In the genomic region with DNA sequence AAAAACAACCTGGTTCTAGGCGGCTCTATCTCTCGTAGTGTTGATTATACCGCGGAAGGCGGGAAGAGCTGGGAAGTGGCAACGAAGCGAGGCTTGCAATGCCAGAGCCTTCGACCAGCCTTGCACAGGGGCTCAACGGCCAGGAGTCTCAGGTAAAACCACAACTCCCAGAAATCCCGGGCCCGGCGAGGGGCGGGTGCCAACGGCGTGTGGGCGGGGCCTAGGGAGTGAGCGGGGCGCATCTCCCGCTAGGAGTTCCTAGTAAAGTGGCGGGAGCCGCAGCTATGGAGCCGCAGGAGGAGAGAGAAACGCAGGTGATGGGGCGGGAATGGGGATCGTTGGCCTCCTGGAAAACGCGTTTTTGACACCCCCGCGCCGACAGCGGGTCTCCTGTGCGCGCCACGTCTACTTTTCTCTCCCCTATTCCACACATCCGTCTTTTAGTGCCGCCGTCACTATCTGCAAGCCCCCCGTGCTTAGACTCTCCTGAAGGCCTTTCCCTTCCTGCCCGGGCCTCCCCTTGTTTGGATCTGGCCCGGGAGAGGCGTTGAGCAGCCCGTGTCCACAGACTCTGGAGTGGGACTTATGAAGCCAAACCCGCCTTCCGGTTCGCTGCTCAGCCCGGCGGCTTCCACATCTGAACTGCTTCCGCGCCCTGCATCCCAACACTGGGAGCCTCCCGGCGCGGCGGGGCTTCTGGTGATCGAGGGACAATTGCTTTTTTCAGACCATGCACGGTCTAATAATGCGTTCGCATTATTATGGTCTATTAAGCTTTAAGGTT, we compare ENCODE assay signal across 8 cellular contexts. TPM values are rescaled to one million over a fixed set of nuclear protein-coding genes. Genes with fewer than 3 reads are reported as not detected.
DNase-seq lines count a peak whose midpoint lies in the region; ATAC-seq and TF ChIP-seq lines count a peak whose summit lies in the region.

A gene with protein sequence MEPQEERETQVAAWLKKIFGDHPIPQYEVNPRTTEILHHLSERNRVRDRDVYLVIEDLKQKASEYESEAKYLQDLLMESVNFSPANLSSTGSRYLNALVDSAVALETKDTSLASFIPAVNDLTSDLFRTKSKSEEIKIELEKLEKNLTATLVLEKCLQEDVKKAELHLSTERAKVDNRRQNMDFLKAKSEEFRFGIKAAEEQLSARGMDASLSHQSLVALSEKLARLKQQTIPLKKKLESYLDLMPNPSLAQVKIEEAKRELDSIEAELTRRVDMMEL (plus strand): TSS at position 258 of the 784 bp plus-strand sequence. CDS start 27 bp downstream, at position 285.

- H3K9me3 Mint-ChIP-seq in activated T-helper 1 cell treated with anti-CD3 and anti-CD28 coated beads, Interleukin-12 subunit alpha, Interleukin-12 subunit beta, Interleukin-2, Interleukin-4 antibody, amounts not matched to agents 30 ng/mL and 10 ng/mL and 1 ng/mL, durations not matched to agents 14 hours and 24 hours and 36 hours, result no peaks in the 10 kb centered on the region

- no peaks in the 10 kb centered on the region for H3K9me2 ChIP-seq in Karpas-422 (replicated peaks; ENCODE audit: insufficient read depth, low read length)

- H3K36me3 ChIP-seq in Karpas-422 (ENCODE audit: insufficient read depth, low read length) (peaks cover 14% of the 10 kb centered on the region), esophagus squamous epithelium (peaks cover 0 to 30% (median 4%) of the 10 kb centered on the region in 3 donors)

- peak; percentile 96 for ATAC-seq in GM21737 (IDR thresholded peaks at IDR 0.05; ENCODE audit: unreplicated experiment)

- peaks cover 16% of the 10 kb centered on the region for H3K36me3 Mint-ChIP-seq in activated T-helper 1 cell treated with anti-CD3 and anti-CD28 coated beads, Interleukin-12 subunit alpha, Interleukin-12 subunit beta, Interleukin-2, Interleukin-4 antibody, amounts not matched to agents 30 ng/mL and 10 ng/mL and 1 ng/mL, durations not matched to agents 14 hours and 24 hours and 36 hours (ENCODE audit: low read depth)

- peaks cover 2% of the 10 kb centered on the region for H3K27me3 Mint-ChIP-seq in activated T-helper 1 cell treated with anti-CD3 and anti-CD28 coated beads, Interleukin-12 subunit alpha, Interleukin-12 subunit beta, Interleukin-2, Interleukin-4 antibody, amounts not matched to agents 30 ng/mL and 10 ng/mL and 1 ng/mL, durations not matched to agents 14 hours and 24 hours and 36 hours (ENCODE audit: insufficient read depth)

- H3K27me3 ChIP-seq in Karpas-422 (ENCODE audit: low read length), result no peaks in the 10 kb centered on the region
- H3K27me3 ChIP-seq in esophagus squamous epithelium, result no peaks in the 10 kb centered on the region

- peak within 1 kb of the TSS; percentile 98 for H3K4me2 ChIP-seq in Karpas-422 (ENCODE audit: low read depth, low read length, poor library complexity, severe bottlenecking)

- H4K20me1 ChIP-seq in Karpas-422 (ENCODE audit: insufficient read depth, low read depth, low read length), result no peaks in the 10 kb centered on the region

- peak in 2 of 4 donors; percentile 59 to 68 for TF ChIP-seq POLR2A in esophagus squamous epithelium (IDR thresholded peaks at IDR 0.05)

- H3K9ac ChIP-seq in Karpas-422 (ENCODE audit: low read length), result peak within 1 kb of the TSS; percentile 85

- H3K4me3 ChIP-seq in Karpas-422 (ENCODE audit: low read length) (peak within 1 kb of the TSS; percentile 74), esophagus squamous epithelium (peak within 1 kb of the TSS; percentile 77 to 99 (median 86))

- H3K4me1 ChIP-seq in Karpas-422 (ENCODE audit: low read length) (peaks cover 15% of the 10 kb centered on the region; the same call in 1 of the 2 replicates), esophagus squamous epithelium (peaks cover 6 to 20% (median 8%) of the 10 kb centered on the region in 3 donors)

- H3K79me2 ChIP-seq in Karpas-422 (ENCODE audit: low read length), result peaks cover 33% of the 10 kb centered on the region

- intact Hi-C loops in activated T-helper 1 cell treated with anti-CD3 and anti-CD28 coated beads, Interleukin-12 subunit alpha, Interleukin-12 subunit beta, Interleukin-2, Interleukin-4 antibody, amounts not matched to agents 30 ng/mL and 10 ng/mL and 1 ng/mL, durations not matched to agents 14 hours and 24 hours and 36 hours (cut with micrococcal nuclease), result loop anchor here (1.0 to 5.0 kb wide), 5 partner anchors 10 to 146 kb away; a partner anchor contains a TSS
- intact Hi-C loops in esophagus squamous epithelium (cut with DNase I), result no loop called here

- H3K27ac Mint-ChIP-seq in activated T-helper 1 cell treated with anti-CD3 and anti-CD28 coated beads, Interleukin-12 subunit alpha, Interleukin-12 subunit beta, Interleukin-2, Interleukin-4 antibody, amounts not matched to agents 30 ng/mL and 10 ng/mL and 1 ng/mL, durations not matched to agents 14 hours and 24 hours and 36 hours, result peak within 1 kb of the TSS; percentile 90

- no peaks in the 10 kb centered on the region for H3K9me3 ChIP-seq in Karpas-422 (ENCODE audit: low read length)
- H3K9me3 ChIP-seq in esophagus squamous epithelium, result no peaks in the 10 kb centered on the region

- H3K4me3 Mint-ChIP-seq in activated T-helper 1 cell treated with anti-CD3 and anti-CD28 coated beads, Interleukin-12 subunit alpha, Interleukin-12 subunit beta, Interleukin-2, Interleukin-4 antibody, amounts not matched to agents 30 ng/mL and 10 ng/mL and 1 ng/mL, durations not matched to agents 14 hours and 24 hours and 36 hours, result peak within 1 kb of the TSS; percentile 96

- peak; percentile 90 for DNase-seq in DMS79 (lab: John Stamatoyannopoulos, UW)
- peak; percentile 92 for DNase-seq in Karpas-422
- peak; percentile 83 for DNase-seq in RPMI7951 (ENCODE audit: low read depth)
- peak; percentile 79 for DNase-seq in activated T-helper 1 cell treated with anti-CD3 and anti-CD28 coated beads, Interleukin-12 subunit alpha, Interleukin-12 subunit beta, Interleukin-2, Interleukin-4 antibody, amounts not matched to agents 30 ng/mL and 10 ng/mL and 1 ng/mL, durations not matched to agents 14 hours and 24 hours and 36 hours (ENCODE audit: low spot score)
- DNase-seq in esophagus squamous epithelium (lab: John Stamatoyannopoulos, UW), result peak; percentile 46
- DNase-seq in myocyte (ENCODE audit: low read depth), result peak; percentile 88
- DNase-seq in stimulated activated CD8-positive, alpha-beta memory T cell treated with anti-CD3 and anti-CD28 coated beads, Interleukin-7, amount 100 ng/mL, for 4 hours (ENCODE audit: low read depth in 2 of 2), result peak; percentile 67 to 76

- TF ChIP-seq CTCF in esophagus squamous epithelium (IDR thresholded peaks at IDR 0.05), result no peak

- H3K4me1 Mint-ChIP-seq in activated T-helper 1 cell treated with anti-CD3 and anti-CD28 coated beads, Interleukin-12 subunit alpha, Interleukin-12 subunit beta, Interleukin-2, Interleukin-4 antibody, amounts not matched to agents 30 ng/mL and 10 ng/mL and 1 ng/mL, durations not matched to agents 14 hours and 24 hours and 36 hours (ENCODE audit: low read depth), result peaks cover 21% of the 10 kb centered on the region

- H2AFZ ChIP-seq in Karpas-422 (ENCODE audit: low read length), result peak within 1 kb of the TSS; percentile 79

- WGBS in esophagus squamous epithelium, 2 donors, result 0% methylated on average over 40 to 43 of the region's 57 CpGs

- H3K27ac ChIP-seq in Karpas-422 (ENCODE audit: low read length) (no peak within 1 kb of the TSS; the same call in 1 of the 2 replicates), esophagus squamous epithelium (peak within 1 kb of the TSS; percentile 82 to 94 (median 88))

RNA-seq across cellular contexts. Expression of the gene that starts here (rescaled TPM):
- total RNA-seq in Karpas-422 (2014; rRNA removed; shearing (Covaris generic); ENCODE audit: low replicate concordance), result 30.9 and 46.3 TPM in 2 replicates
- total RNA-seq in RPMI7951 (2014; rRNA removed; shearing (Covaris generic)), result 137 and 150 TPM in 2 replicates
- 41.8 and 42.1 TPM in 2 replicates for total RNA-seq in activated T-helper 1 cell treated with anti-CD3 and anti-CD28 coated beads, Interleukin-12 subunit alpha, Interleukin-12 subunit beta, Interleukin-2, Interleukin-4 antibody, amounts not matched to agents 30 ng/mL and 10 ng/mL and 1 ng/mL, durations not matched to agents 14 hours and 24 hours and 36 hours
- total RNA-seq in esophagus squamous epithelium (10 to 100 TPM; 21.1 to 57.3 (median 26.7) TPM), myocyte (9.2 and 18.1 TPM in 2 replicates)
- 11.7 TPM for polyA plus RNA-seq in myocyte (2012)
